Comparison of ENCODE assay signal across 1 cellular context in the genomic region with DNA sequence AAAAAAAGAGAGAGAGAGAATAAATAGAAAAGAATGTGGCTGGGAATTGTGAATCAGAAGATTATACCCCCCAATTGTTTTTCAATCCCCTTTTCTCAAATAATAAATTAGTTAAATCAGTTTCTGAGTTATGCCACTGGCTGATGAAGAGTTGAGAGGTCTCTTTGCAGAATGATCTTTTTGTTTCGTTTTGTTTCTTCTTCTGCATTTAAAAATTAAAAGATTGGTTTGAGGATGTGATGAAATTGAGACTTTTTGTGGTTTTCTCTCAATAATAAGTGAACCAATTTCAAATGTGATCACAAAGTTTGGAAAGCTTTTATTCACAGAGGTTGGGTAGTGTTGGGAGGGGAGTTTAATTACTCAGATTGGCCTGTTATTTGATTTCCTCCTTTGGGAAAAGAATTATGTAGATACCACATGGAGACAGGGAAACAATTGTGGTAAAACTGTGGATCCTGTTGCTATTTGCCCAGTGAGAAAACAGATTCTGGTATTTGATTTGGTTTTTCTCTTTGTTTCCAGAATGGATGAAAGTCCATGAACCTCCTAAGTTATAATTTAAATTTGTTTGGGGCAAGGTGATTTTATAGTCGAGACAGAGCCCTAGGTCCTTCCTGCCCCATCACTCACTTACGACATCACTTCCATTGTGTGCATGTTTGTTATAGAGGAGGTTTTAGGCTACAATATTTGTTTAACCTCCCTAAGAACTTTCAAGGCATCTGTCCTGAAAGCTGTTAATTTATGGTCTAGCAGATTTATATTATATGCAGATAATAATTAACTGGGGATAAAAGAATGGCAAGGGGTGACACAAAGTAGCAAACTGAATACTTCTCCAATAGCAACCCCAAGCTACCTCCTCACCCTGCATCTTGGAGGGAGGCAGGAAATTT.
TF ChIP-seq lines count a peak whose summit lies in the region.

No MANE protein-coding gene starts in this region.

TF ChIP-seq in GM12878, 131 proteins besides CTCF, POLR2A, EP300 and RAD21 (continued from another document):
- no peak for TF ChIP-seq BMI1 (IDR thresholded peaks at IDR 0.05; ENCODE audit: borderline replicate concordance)
- no peak for TF ChIP-seq SRF (IDR thresholded peaks at IDR 0.05; ENCODE audit: low read depth in 2 of 2, low read length in 2 of 2)
- TF ChIP-seq ZNF217 (IDR thresholded peaks at IDR 0.05) = no peak
